1 cellular context compared by ENCODE assay signal in the genomic region with DNA sequence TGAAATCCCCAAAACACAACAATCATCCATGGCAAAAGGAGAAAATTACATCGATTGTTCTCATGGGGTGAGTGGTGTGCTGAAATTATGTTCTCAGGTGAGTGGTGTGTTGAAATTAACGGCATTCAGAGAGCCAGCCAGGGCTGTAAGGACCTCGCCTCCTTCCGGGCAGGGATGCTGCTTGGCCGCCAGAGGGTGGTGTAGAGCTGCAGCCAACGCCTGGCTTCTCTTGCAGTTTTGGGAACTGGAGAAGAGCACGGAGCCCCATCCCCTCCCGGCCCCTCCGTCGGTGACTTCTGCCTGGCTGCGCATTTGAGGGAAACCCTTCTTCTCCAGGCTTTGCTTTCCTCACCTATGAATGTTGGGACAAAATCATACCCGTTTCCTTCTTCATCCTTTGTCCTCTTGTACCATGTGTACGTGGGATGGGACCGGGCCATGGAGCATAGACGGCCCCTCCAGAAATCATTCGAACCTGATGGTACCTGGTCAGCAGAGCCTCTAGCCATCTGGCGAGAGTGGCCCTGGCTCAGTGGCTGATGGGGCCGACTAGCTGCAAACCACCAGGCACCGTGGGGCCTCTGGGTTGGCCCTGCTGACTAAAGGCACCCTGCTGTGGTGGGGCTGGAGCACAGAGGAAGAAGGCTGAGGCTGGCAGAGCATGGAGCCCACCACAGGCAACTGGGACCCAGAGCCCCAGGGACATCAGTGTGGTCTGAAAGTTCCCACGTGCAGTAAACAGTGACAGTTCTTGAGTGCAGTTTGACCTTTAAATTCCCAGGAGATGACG.
TF ChIP-seq lines count a peak whose summit lies in the region.

No MANE protein-coding gene starts in this region.

TF ChIP-seq in HepG2, 621 proteins besides CTCF, POLR2A, EP300 and RAD21:
- TF ChIP-seq ZNF550 (CRISPR knock-in tag; IDR thresholded peaks at IDR 0.05; ENCODE audit: borderline replicate concordance): no peak
- TF ChIP-seq KLF9 (CRISPR knock-in tag; IDR thresholded peaks at IDR 0.05; ENCODE audit: low read depth): no peak
- TF ChIP-seq RNF2 (conservative IDR thresholded peaks at IDR 0.05; ENCODE audit: low read depth): no peak
- TF ChIP-seq ZFP41 (CRISPR knock-in tag; IDR thresholded peaks at IDR 0.05; ENCODE audit: borderline replicate concordance): no peak
- TF ChIP-seq ZNF619 (CRISPR knock-in tag; IDR thresholded peaks at IDR 0.05): no peak
- TF ChIP-seq ZBTB20 (CRISPR knock-in tag; IDR thresholded peaks at IDR 0.05; ENCODE audit: borderline replicate concordance, low read depth): no peak
- TF ChIP-seq ZNF296 (CRISPR knock-in tag; conservative IDR thresholded peaks at IDR 0.05): no peak
- TF ChIP-seq, protein P1, sequence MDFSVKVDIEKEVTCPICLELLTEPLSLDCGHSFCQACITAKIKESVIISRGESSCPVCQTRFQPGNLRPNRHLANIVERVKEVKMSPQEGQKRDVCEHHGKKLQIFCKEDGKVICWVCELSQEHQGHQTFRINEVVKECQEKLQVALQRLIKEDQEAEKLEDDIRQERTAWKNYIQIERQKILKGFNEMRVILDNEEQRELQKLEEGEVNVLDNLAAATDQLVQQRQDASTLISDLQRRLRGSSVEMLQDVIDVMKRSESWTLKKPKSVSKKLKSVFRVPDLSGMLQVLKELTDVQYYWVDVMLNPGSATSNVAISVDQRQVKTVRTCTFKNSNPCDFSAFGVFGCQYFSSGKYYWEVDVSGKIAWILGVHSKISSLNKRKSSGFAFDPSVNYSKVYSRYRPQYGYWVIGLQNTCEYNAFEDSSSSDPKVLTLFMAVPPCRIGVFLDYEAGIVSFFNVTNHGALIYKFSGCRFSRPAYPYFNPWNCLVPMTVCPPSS (IDR thresholded peaks at IDR 0.05): no peak
- no peak for TF ChIP-seq MBD4 (IDR thresholded peaks at IDR 0.05; ENCODE audit: borderline replicate concordance, low read length)
- peak; percentile 52 for TF ChIP-seq SMC3 (IDR thresholded peaks at IDR 0.05; ENCODE audit: low read length)
- peak; percentile 72 for TF ChIP-seq STAG1 (CRISPR knock-in tag; IDR thresholded peaks at IDR 0.05)
- peak; percentile 71 for TF ChIP-seq XRCC5 (optimal IDR thresholded peaks at IDR 0.05; ENCODE audit: low read length)
- no peak for TF ChIP-seq IKZF1 (IDR thresholded peaks at IDR 0.05)
- TF ChIP-seq ELF1 (CRISPR knock-in tag; IDR thresholded peaks at IDR 0.05): peak; percentile 49; the same call in 1 of the 2 replicates
- TF ChIP-seq IKZF4 (CRISPR knock-in tag; IDR thresholded peaks at IDR 0.05; ENCODE audit: borderline replicate concordance, low read depth, not compliant biosample characterization): no peak
- no peak for TF ChIP-seq HNRNPUL1 (IDR thresholded peaks at IDR 0.05; ENCODE audit: low read depth, low read length)
